In genomic region chr1:78678324-78678723, GRCh38 we compare ENCODE assay signal across 11 cellular contexts. TPM values are rescaled to one million over a fixed set of nuclear protein-coding genes. Genes with fewer than 3 reads are reported as not detected.
DNase-seq lines count a peak whose midpoint lies in the region; ATAC-seq, FAIRE-seq and TF ChIP-seq lines count a peak whose summit lies in the region.
"Had no signal": no experiment of that assay in that cellular context is flagged by ENCODE, and none has a peak within 500 bp of the region (broad histone marks: within the 10 kb centered on the region; RNA-seq: fewer than 3 reads in every experiment).

No MANE protein-coding gene starts in this region.

- DNase-seq in GM12892 (ENCODE audit: insufficient read length) = no peak
- no peak for DNase-seq in HAP-1 (ENCODE audit: low spot score in 2 of 2)
- DNase-seq in kidney tubule cell (ENCODE audit: low spot score) = no peak
- DNase-seq in endodermal cell = no peak
- no peak for DNase-seq in COLO829 (ENCODE audit: low spot score)
- DNase-seq: NCI-H1417 treated with DMSO at 0.1 percent for 48 hours, testis had no signal

- H3K79me2 ChIP-seq in Loucy (ENCODE audit: insufficient read depth, low read length) = no peaks in the 10 kb centered on the region

- H3K36me3 Mint-ChIP-seq in endodermal cell (ENCODE audit: low read depth) = no peaks in the 10 kb centered on the region

- no peak overlapping the region for H3K27ac Mint-ChIP-seq in endodermal cell

- H3K27me3 Mint-ChIP-seq in endodermal cell (ENCODE audit: insufficient read depth) = no peaks in the 10 kb centered on the region

- peak; percentile 76 for FAIRE-seq in GM12892 (lab: Jason Lieb, UNC)

- H3K4me3 ChIP-seq in Loucy (ENCODE audit: low read length, poor library complexity, severe bottlenecking) = peak overlapping the region; percentile 14
- H3K4me3 ChIP-seq in HAP-1 = no peak overlapping the region
- no peak overlapping the region for H3K4me3 ChIP-seq in endodermal cell (ENCODE audit: low read length)
- H3K4me3 ChIP-seq: testis had no signal

- H3K9me2 ChIP-seq in Loucy (replicated peaks; ENCODE audit: low read depth, low read length) = no peaks in the 10 kb centered on the region

- peak overlapping the region; percentile 82 for H2AFZ ChIP-seq in Loucy (ENCODE audit: low read length)

- H3K27me3 ChIP-seq in Loucy (ENCODE audit: insufficient read depth, low read length, poor library complexity, severe bottlenecking) (no peaks in the 10 kb centered on the region), HAP-1 (ENCODE audit: low read depth) (no peaks in the 10 kb centered on the region), endodermal cell (ENCODE audit: control insufficient read depth, insufficient read depth, low read length, poor library complexity, severe bottlenecking) (no peaks in the 10 kb centered on the region)
- H3K27me3 ChIP-seq: testis had no signal

- H3K9me3 ChIP-seq in Loucy (ENCODE audit: insufficient read depth, low read depth, low read length) (no peaks in the 10 kb centered on the region), HAP-1 (no peaks in the 10 kb centered on the region), endodermal cell (ENCODE audit: control insufficient read depth, low read length) (no peaks in the 10 kb centered on the region)
- H3K9me3 ChIP-seq: testis had no signal

- TF ChIP-seq POLR2A in GM12892 (IDR thresholded peaks at IDR 0.05; ENCODE audit: low read depth, low read length) = no peak

- in situ Hi-C loops in HAP-1 (cut with MboI; ENCODE audit: low sequenced_read_pairs) = no loop called here

- H3K36me3 ChIP-seq in Loucy (ENCODE audit: insufficient read depth, low read length) (no peaks in the 10 kb centered on the region), HAP-1 (replicated peaks) (no peaks in the 10 kb centered on the region), endodermal cell (ENCODE audit: control insufficient read depth, insufficient read depth, low read length) (no peaks in the 10 kb centered on the region)

- no peaks in the 10 kb centered on the region for H3F3A ChIP-seq in Loucy (ENCODE audit: low read depth)

- no peak overlapping the region for H3K27ac ChIP-seq in endodermal cell (ENCODE audit: low read depth, low read length)
- H3K27ac ChIP-seq: C4-2B, testis had no signal

- no peaks in the 10 kb centered on the region for H3K9me3 Mint-ChIP-seq in endodermal cell

- peaks cover 6% of the 10 kb centered on the region for H3K4me1 ChIP-seq in Loucy (ENCODE audit: insufficient read depth, low read length, poor library complexity, severe bottlenecking)
- H3K4me1 ChIP-seq in HAP-1 = no peaks in the 10 kb centered on the region
- no peaks in the 10 kb centered on the region for H3K4me1 ChIP-seq in endodermal cell (ENCODE audit: control insufficient read depth, insufficient read depth, low read length)
- H3K4me1 ChIP-seq: testis had no signal

- H3K9ac ChIP-seq in Loucy (ENCODE audit: low read depth, low read length, poor library complexity, severe bottlenecking) (no peak overlapping the region), endodermal cell (ENCODE audit: extremely low read depth, low read length, poor library complexity, severe bottlenecking) (no peak overlapping the region)

- no peak for TF ChIP-seq CTCF in Loucy (conservative IDR thresholded peaks at IDR 0.05; ENCODE audit: low read length)
- TF ChIP-seq CTCF in endodermal cell (conservative IDR thresholded peaks at IDR 0.05) = no peak

- no peaks in the 10 kb centered on the region for H4K20me1 ChIP-seq in Loucy (ENCODE audit: insufficient read depth, low read length, poor library complexity, severe bottlenecking)

- H3K4me1 Mint-ChIP-seq in endodermal cell = no peaks in the 10 kb centered on the region

- no peak overlapping the region for H3K4me2 ChIP-seq in Loucy (ENCODE audit: low read depth, low read length, poor library complexity, severe bottlenecking)

- H3K4me3 Mint-ChIP-seq in endodermal cell = no peak overlapping the region

- peak; percentile 83 for ATAC-seq in GM19372 (IDR thresholded peaks at IDR 0.05; ENCODE audit: low read depth, unreplicated experiment)
- ATAC-seq in HG02885 (IDR thresholded peaks at IDR 0.05; ENCODE audit: poor library complexity, unreplicated experiment) = peak; percentile 75

RNA-seq across cellular contexts. Expression of gene IFI44, which starts 28.7 kb away (rescaled TPM):
- polyA plus RNA-seq in GM12892 (2012; ENCODE audit: missing spikeins) = 61.9 TPM
- total RNA-seq in endodermal cell = not detected
- polyA plus RNA-seq in endodermal cell (2013, experiment 1 of 2) = 0.71 TPM
- 0.95 TPM for polyA plus RNA-seq in endodermal cell (2013, experiment 2 of 2)

RNA-seq across cellular contexts. Expression of gene IFI44L, which starts 58.1 kb away (rescaled TPM):
- 165 TPM for polyA plus RNA-seq in GM12892 (2012; ENCODE audit: missing spikeins)
- not detected for total RNA-seq in endodermal cell
- 0.85 TPM for polyA plus RNA-seq in endodermal cell (2013, experiment 1 of 2)
- 1.2 TPM for polyA plus RNA-seq in endodermal cell (2013, experiment 2 of 2)
